Comparison of ENCODE assay signal across 8 cellular contexts in genomic region chr11:72924568-72925190, GRCh38.
A peak's percentile ranks its signal among the peaks of the same experiment; 100 is the strongest.
DNase-seq lines count a peak whose midpoint lies in the region; ATAC-seq, FAIRE-seq and TF ChIP-seq lines count a peak whose summit lies in the region.

No MANE protein-coding gene starts in this region.

- H3K9me3 ChIP-seq in CD4-positive, alpha-beta T cell (ENCODE audit: control insufficient read depth, low read length), result no peaks in the 10 kb centered on the region

- peak overlapping the region; percentile 48 for H3K27ac Mint-ChIP-seq in CD4-positive, alpha-beta T cell
- H3K27ac Mint-ChIP-seq in memory B cell, result peak overlapping the region; percentile 82

- POLR2A ChIA-PET in CD4-positive, alpha-beta T cell (lab: Charles Lee), result interaction anchor here (1.4 to 1.8 kb wide), 2 partner anchors 218 to 253 kb away, joined by 5 to 6 read pairs; partner anchors contain the start of gene FCHSD2

- peaks cover 24% of the 10 kb centered on the region for H3K36me3 Mint-ChIP-seq in CD4-positive, alpha-beta T cell (ENCODE audit: low read depth)
- peaks cover 26% of the 10 kb centered on the region for H3K36me3 Mint-ChIP-seq in memory B cell

- H3K4me1 Mint-ChIP-seq in CD4-positive, alpha-beta T cell (ENCODE audit: low read depth), result peaks cover 8% of the 10 kb centered on the region
- peaks cover 26% of the 10 kb centered on the region for H3K4me1 Mint-ChIP-seq in memory B cell

- no peak for FAIRE-seq in bronchial epithelial cell (lab: Jason Lieb, UNC)

- intact Hi-C loops in CD4-positive, alpha-beta T cell (cut with DNase I, micrococcal nuclease), result loop anchor here (1.0 kb wide), 1 partner anchor 254 kb away; no protein-coding TSS in a partner anchor

- no peaks in the 10 kb centered on the region for H3K27me3 Mint-ChIP-seq in CD4-positive, alpha-beta T cell
- no peaks in the 10 kb centered on the region for H3K27me3 Mint-ChIP-seq in memory B cell

- H3K4me3 Mint-ChIP-seq in CD4-positive, alpha-beta T cell, result no peak overlapping the region
- H3K4me3 Mint-ChIP-seq in memory B cell, result no peak overlapping the region

- H3K27ac ChIP-seq in CD4-positive, alpha-beta T cell (ENCODE audit: low read depth, low read length), result no peak overlapping the region
- no peak overlapping the region for H3K27ac ChIP-seq in substantia nigra (ENCODE audit: low read depth, low read length, poor library complexity, severe bottlenecking)

- ATAC-seq in CD4-positive, alpha-beta T cell (ENCODE audit: poor library complexity), result peak; percentile 37
- peak; percentile 54 for ATAC-seq in memory B cell (ENCODE audit: low read depth)
- no peak for ATAC-seq in HG02678 (IDR thresholded peaks at IDR 0.05; ENCODE audit: unreplicated experiment)
- no peak for ATAC-seq in HG03039 (IDR thresholded peaks at IDR 0.05; ENCODE audit: unreplicated experiment)

- TF ChIP-seq CTCF in CD4-positive, alpha-beta T cell (IDR thresholded peaks at IDR 0.05), result peak; percentile 61
- peak; percentile 26 for TF ChIP-seq CTCF in bronchial epithelial cell (IDR thresholded peaks at IDR 0.05; ENCODE audit: insufficient read depth, low read length, severe bottlenecking)

- H3K36me3 ChIP-seq in bronchial epithelial cell (ENCODE audit: control insufficient read depth, insufficient read depth, low read length), result no peaks in the 10 kb centered on the region

- H3K9me3 Mint-ChIP-seq in CD4-positive, alpha-beta T cell, result no peaks in the 10 kb centered on the region
- no peaks in the 10 kb centered on the region for H3K9me3 Mint-ChIP-seq in memory B cell

- CTCF ChIA-PET in CD4-positive, alpha-beta T cell (lab: Charles Lee), result interaction anchor here (0.7 to 2.3 kb wide), 3 partner anchors 105 to 253 kb away, joined by 3 to 12 read pairs (median 3); no protein-coding TSS in a partner anchor

- no peak overlapping the region for H3K4me3 ChIP-seq in Jurkat, Clone E6-1 (ENCODE audit: low read length)
- no peak overlapping the region for H3K4me3 ChIP-seq in bronchial epithelial cell (ENCODE audit: low read depth, low read length)

- DNase-seq in CD4-positive, alpha-beta T cell, result no peak
- DNase-seq in Jurkat, Clone E6-1 (ENCODE audit: low read depth, low spot score), result peak; percentile 22
- DNase-seq in bronchial epithelial cell (ENCODE audit: low read depth), result peak; percentile 43
- DNase-seq in memory B cell (ENCODE audit: low spot score in 2 of 2), result peak in 1 of 2 donors; percentile 27
- DNase-seq in amniotic stem cell (lab: John Stamatoyannopoulos, UW), result no peak
- DNase-seq in substantia nigra (lab: John Stamatoyannopoulos, UW), result no peak

- H3K27me3 ChIP-seq in CD4-positive, alpha-beta T cell (ENCODE audit: control insufficient read depth, insufficient read depth, low read length), result no peaks in the 10 kb centered on the region
- H3K27me3 ChIP-seq in bronchial epithelial cell (ENCODE audit: control insufficient read depth, insufficient read depth, low read length), result no peaks in the 10 kb centered on the region

Comparison
In these comparisons a context has a peak if more than half of its experiments do, and no peak if none do; other contexts are left out.
1. ATAC-seq: peak in CD4-positive, alpha-beta T cell (single experiment) and memory B cell (single experiment); none in HG02678 (single experiment) and HG03039 (single experiment).
2. DNase-seq: peak in Jurkat, Clone E6-1 (single experiment) and bronchial epithelial cell (single experiment); none in CD4-positive, alpha-beta T cell (0 of 10), amniotic stem cell (single experiment) and substantia nigra (0 of 49).